30 cellular contexts compared by ENCODE assay signal in the genomic region with DNA sequence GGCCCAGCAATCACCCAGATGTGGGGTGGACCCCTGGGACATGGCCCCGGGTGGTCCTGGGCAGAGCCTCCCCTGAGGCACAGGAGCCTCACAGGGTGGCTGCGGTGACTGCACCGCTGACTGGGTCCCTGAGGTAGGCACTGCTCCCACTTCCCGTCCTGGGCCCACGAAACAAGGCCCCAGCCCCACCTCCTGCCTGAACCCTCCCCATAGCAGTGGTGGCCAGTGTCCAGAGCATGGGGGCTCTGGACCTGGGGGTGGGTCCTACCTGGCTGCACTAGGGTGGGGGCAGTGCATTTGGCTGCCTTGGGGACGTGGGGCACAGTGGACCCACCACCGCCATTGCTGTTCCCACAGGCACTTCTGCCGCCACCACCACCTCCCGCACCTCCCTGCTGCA. TPM values are rescaled to one million over a fixed set of nuclear protein-coding genes. Genes with fewer than 3 reads are reported as not detected.
"Had no signal": no experiment of that assay in that cellular context is flagged by ENCODE, and none has a peak within 500 bp of the region (broad histone marks: within the 10 kb centered on the region; RNA-seq: fewer than 3 reads in every experiment).

No MANE protein-coding gene starts in this region.

- H3K4me3 ChIP-seq: esophagus muscularis mucosa, gastrocnemius medialis had no signal

- H3K36me3 Mint-ChIP-seq: activated CD4-positive, alpha-beta memory T cell treated with anti-CD3 and anti-CD28 coated beads for 36 hours; activated naive CD4-positive, alpha-beta T cell treated with anti-CD3 and anti-CD28 coated beads, Interleukin-2, amount 10 ng/mL, durations not matched to agents 7 days and 5 days; activated naive CD4-positive, alpha-beta T cell treated with anti-CD3 and anti-CD28 coated beads, Interleukin-2, amount 50 U/mL, for 72 hours; activated naive CD8-positive, alpha-beta T cell treated with anti-CD3 and anti-CD28 coated beads, Interleukin-2, amount 10 ng/mL, durations not matched to agents 7 days and 5 days had no signal

- H3K4me1 ChIP-seq: esophagus muscularis mucosa, foreskin keratinocyte, gastrocnemius medialis had no signal

- H3K9me3 ChIP-seq: esophagus muscularis mucosa, gastrocnemius medialis had no signal

- H3K27me3 Mint-ChIP-seq: activated CD4-positive, alpha-beta memory T cell treated with anti-CD3 and anti-CD28 coated beads for 36 hours; activated CD4-positive, alpha-beta T cell treated with anti-CD3 and anti-CD28 coated beads, Interleukin-2, amount 10 ng/mL, durations not matched to agents 24 days and 14 days; activated naive CD4-positive, alpha-beta T cell treated with anti-CD3 and anti-CD28 coated beads, Interleukin-2, amount 10 ng/mL, durations not matched to agents 7 days and 5 days; activated naive CD8-positive, alpha-beta T cell treated with anti-CD3 and anti-CD28 coated beads, Interleukin-2, amount 10 ng/mL, durations not matched to agents 7 days and 5 days; activated T-cell treated with anti-CD3 and anti-CD28 coated beads, Interleukin-2, amount 50 U/mL, for 24 hours; central memory CD8-positive, alpha-beta T cell; effector memory CD8-positive, alpha-beta T cell had no signal

- H3K27ac ChIP-seq: brain microvascular endothelial cell, esophagus muscularis mucosa, foreskin keratinocyte, gastrocnemius medialis had no signal

- H3K4me1 Mint-ChIP-seq: activated CD4-positive, alpha-beta T cell treated with anti-CD3 and anti-CD28 coated beads for 36 hours; activated CD4-positive, alpha-beta T cell treated with anti-CD3 and anti-CD28 coated beads, Interleukin-2, amount 10 ng/mL, durations not matched to agents 24 days and 14 days; activated naive CD4-positive, alpha-beta T cell treated with anti-CD3 and anti-CD28 coated beads, Interleukin-2, amount 10 ng/mL, durations not matched to agents 7 days and 5 days; activated naive CD8-positive, alpha-beta T cell treated with anti-CD3 and anti-CD28 coated beads, Interleukin-2, amount 10 ng/mL, durations not matched to agents 7 days and 5 days; central memory CD8-positive, alpha-beta T cell had no signal

- H3K4me3 Mint-ChIP-seq: activated CD4-positive, alpha-beta memory T cell treated with anti-CD3 and anti-CD28 coated beads for 36 hours; activated CD4-positive, alpha-beta T cell treated with anti-CD3 and anti-CD28 coated beads for 36 hours; activated CD4-positive, alpha-beta T cell treated with anti-CD3 and anti-CD28 coated beads, Interleukin-2, amount 10 ng/mL, durations not matched to agents 24 days and 14 days; activated CD8-positive, alpha-beta T cell treated with anti-CD3 and anti-CD28 coated beads, Interleukin-2, amount 10 ng/mL, durations not matched to agents 7 days and 5 days; activated naive CD4-positive, alpha-beta T cell treated with anti-CD3 and anti-CD28 coated beads, Interleukin-2, amount 10 ng/mL, durations not matched to agents 7 days and 5 days; activated naive CD8-positive, alpha-beta T cell treated with anti-CD3 and anti-CD28 coated beads, Interleukin-2, amount 10 ng/mL, durations not matched to agents 7 days and 5 days; activated T-cell treated with anti-CD3 and anti-CD28 coated beads, Interleukin-2, amount 50 U/mL, for 24 hours; activated T-cell treated with anti-CD3 and anti-CD28 coated beads, Interleukin-2, amount 50 U/mL, for 72 hours; central memory CD8-positive, alpha-beta T cell; effector memory CD8-positive, alpha-beta T cell had no signal

- ATAC-seq: activated CD4-positive, alpha-beta T cell treated with anti-CD3 and anti-CD28 coated beads for 36 hours; activated CD8-positive, alpha-beta T cell treated with anti-CD3 and anti-CD28 coated beads, Interleukin-2, amount 10 ng/mL, durations not matched to agents 7 days and 5 days; activated naive CD4-positive, alpha-beta T cell treated with anti-CD3 and anti-CD28 coated beads, Interleukin-2, amount 50 U/mL, for 72 hours; activated T-cell treated with anti-CD3 and anti-CD28 coated beads, Interleukin-2, amount 50 U/mL, for 72 hours; effector memory CD8-positive, alpha-beta T cell; foreskin keratinocyte; gastrocnemius medialis had no signal

- H3K27me3 ChIP-seq: brain microvascular endothelial cell, esophagus muscularis mucosa, foreskin keratinocyte, gastrocnemius medialis had no signal

- H3K9me3 Mint-ChIP-seq: activated CD4-positive, alpha-beta memory T cell treated with anti-CD3 and anti-CD28 coated beads for 36 hours; activated CD4-positive, alpha-beta T cell treated with anti-CD3 and anti-CD28 coated beads, Interleukin-2, amount 10 ng/mL, durations not matched to agents 24 days and 14 days; activated T-cell treated with anti-CD3 and anti-CD28 coated beads, Interleukin-2, amount 50 U/mL, for 24 hours had no signal

- H3K27ac Mint-ChIP-seq: activated CD4-positive, alpha-beta memory T cell treated with anti-CD3 and anti-CD28 coated beads for 36 hours; activated CD4-positive, alpha-beta T cell treated with anti-CD3 and anti-CD28 coated beads for 36 hours; activated CD4-positive, alpha-beta T cell treated with anti-CD3 and anti-CD28 coated beads, Interleukin-2, amount 10 ng/mL, durations not matched to agents 24 days and 14 days; activated CD8-positive, alpha-beta T cell treated with anti-CD3 and anti-CD28 coated beads, Interleukin-2, amount 10 ng/mL, durations not matched to agents 7 days and 5 days; activated naive CD4-positive, alpha-beta T cell treated with anti-CD3 and anti-CD28 coated beads, Interleukin-2, amount 10 ng/mL, durations not matched to agents 7 days and 5 days; activated naive CD4-positive, alpha-beta T cell treated with anti-CD3 and anti-CD28 coated beads, Interleukin-2, amount 50 U/mL, for 72 hours; activated naive CD8-positive, alpha-beta T cell treated with anti-CD3 and anti-CD28 coated beads, Interleukin-2, amount 10 ng/mL, durations not matched to agents 7 days and 5 days; activated T-cell treated with anti-CD3 and anti-CD28 coated beads, Interleukin-2, amount 50 U/mL, for 24 hours; activated T-cell treated with anti-CD3 and anti-CD28 coated beads, Interleukin-2, amount 50 U/mL, for 72 hours; effector memory CD8-positive, alpha-beta T cell had no signal

- H3K36me3 ChIP-seq: brain microvascular endothelial cell, esophagus muscularis mucosa, gastrocnemius medialis had no signal

- DNase-seq: activated CD4-positive, alpha-beta memory T cell treated with anti-CD3 and anti-CD28 coated beads for 36 hours; activated CD4-positive, alpha-beta T cell treated with anti-CD3 and anti-CD28 coated beads for 36 hours; activated CD4-positive, alpha-beta T cell treated with anti-CD3 and anti-CD28 coated beads, Interleukin-2, amount 10 ng/mL, durations not matched to agents 24 days and 14 days; activated CD4-positive, CD25-positive, alpha-beta regulatory T cell; activated CD4-positive, CD25-positive, alpha-beta regulatory T cell treated with anti-CD3 and anti-CD28 coated beads, Interleukin-2, amount 50 U/mL, for 72 hours; activated CD8-positive, alpha-beta memory T cell treated with anti-CD3 and anti-CD28 coated beads, Interleukin-2, amount 50 U/mL, for 48 hours; activated CD8-positive, alpha-beta T cell treated with anti-CD3 and anti-CD28 coated beads, Interleukin-2, amount 10 ng/mL, durations not matched to agents 7 days and 5 days; activated gamma-delta T cell; activated naive CD4-positive, alpha-beta T cell; activated naive CD4-positive, alpha-beta T cell treated with anti-CD3 and anti-CD28 coated beads, Interleukin-2, amount 10 ng/mL, durations not matched to agents 7 days and 5 days; activated naive CD8-positive, alpha-beta T cell treated with anti-CD3 and anti-CD28 coated beads, Interleukin-2, amount 10 ng/mL, durations not matched to agents 7 days and 5 days; activated T-cell treated with anti-CD3 and anti-CD28 coated beads for 4 hours; activated T-cell treated with anti-CD3 and anti-CD28 coated beads, Interleukin-2, amount 50 U/mL, for 24 hours; activated T-cell treated with anti-CD3 and anti-CD28 coated beads, Interleukin-2, amount 50 U/mL, for 72 hours; brain microvascular endothelial cell; cortex of kidney; dermis blood vessel endothelial cell; effector CD4-positive, alpha-beta T cell; effector memory CD8-positive, alpha-beta T cell; erythroblast; foreskin keratinocyte; gastrocnemius medialis; T-helper 2 cell had no signal

RNA-seq across cellular contexts. Expression of a gene that starts 39.4 kb away (rescaled TPM):
- total RNA-seq: activated CD4-positive, alpha-beta T cell treated with anti-CD3 and anti-CD28 coated beads for 36 hours; activated CD4-positive, alpha-beta T cell treated with anti-CD3 and anti-CD28 coated beads, Interleukin-2, amount 10 ng/mL, durations not matched to agents 24 days and 14 days; activated CD8-positive, alpha-beta T cell treated with anti-CD3 and anti-CD28 coated beads, Interleukin-2, amount 10 ng/mL, durations not matched to agents 7 days and 5 days; activated naive CD4-positive, alpha-beta T cell treated with anti-CD3 and anti-CD28 coated beads, Interleukin-2, amount 50 U/mL, for 72 hours; activated T-cell treated with anti-CD3 and anti-CD28 coated beads, Interleukin-2, amount 50 U/mL, for 72 hours; astrocyte; bronchial epithelial cell; cardiac septum; dermis blood vessel endothelial cell; foreskin keratinocyte; T-helper 1 cell treated with Interleukin-12 subunit alpha and Interleukin-12 subunit beta and Interleukin-4 antibody, amounts not matched to agents 30 ng/mL and 1 ng/mL, for 36 hours had no signal
- polyA plus RNA-seq: foreskin keratinocyte had no signal
